Comparison of ENCODE assay signal across 1 cellular context in genomic region chr22:22693531-22693884, GRCh38.
TF ChIP-seq lines count a peak whose summit lies in the region.

No MANE protein-coding gene starts in this region.

TF ChIP-seq in HCT116, 20 proteins besides CTCF, POLR2A, EP300 and RAD21:
- TF ChIP-seq EZH2phosphoT487 (IDR thresholded peaks at IDR 0.05; ENCODE audit: borderline replicate concordance): no peak
- no peak for TF ChIP-seq SIN3A (IDR thresholded peaks at IDR 0.05; ENCODE audit: low read depth)
- no peak for TF ChIP-seq EZH2 (IDR thresholded peaks at IDR 0.05)
- TF ChIP-seq EGR1 (IDR thresholded peaks at IDR 0.05; ENCODE audit: low read depth): no peak
- TF ChIP-seq ZBTB33 (IDR thresholded peaks at IDR 0.05; ENCODE audit: extremely low read depth, insufficient replicate concordance, low read length): no peak
- no peak for TF ChIP-seq ZFX (IDR thresholded peaks at IDR 0.05)
- TF ChIP-seq SRF (IDR thresholded peaks at IDR 0.05; ENCODE audit: low read depth): no peak
- no peak for TF ChIP-seq ZNF274 (IDR thresholded peaks at IDR 0.05; ENCODE audit: low read depth, low read length)
- TF ChIP-seq CEBPB (IDR thresholded peaks at IDR 0.05; ENCODE audit: low read depth): no peak
- no peak for TF ChIP-seq MAX (IDR thresholded peaks at IDR 0.05)
- TF ChIP-seq JUND (IDR thresholded peaks at IDR 0.05): no peak
- no peak for TF ChIP-seq TCF7L2 (IDR thresholded peaks at IDR 0.05; ENCODE audit: borderline replicate concordance, extremely low read depth, insufficient read depth, insufficient read length)
- TF ChIP-seq ELF1 (IDR thresholded peaks at IDR 0.05; ENCODE audit: borderline replicate concordance, low read depth): no peak
- TF ChIP-seq POLR2AphosphoS5 (IDR thresholded peaks at IDR 0.05; ENCODE audit: low read depth, low read length): no peak
- TF ChIP-seq CBX3 (IDR thresholded peaks at IDR 0.05; ENCODE audit: low read depth): no peak; the same call in 1 of the 2 replicates
- TF ChIP-seq ATF3 (IDR thresholded peaks at IDR 0.05): no peak
- TF ChIP-seq FOSL1 (IDR thresholded peaks at IDR 0.05; ENCODE audit: low read depth): no peak
- TF ChIP-seq SP1 (IDR thresholded peaks at IDR 0.05; ENCODE audit: low read depth): no peak
